ENCODE assay signal across 26 cellular contexts in genomic region chr9:35568196-35568595, GRCh38.
"Had no signal": no experiment of that assay in that cellular context is flagged by ENCODE, and none has a peak within 500 bp of the region (broad histone marks: within the 10 kb centered on the region; RNA-seq: fewer than 3 reads in every experiment).

No MANE protein-coding gene starts in this region.

- H3K36me3 Mint-ChIP-seq: activated naive CD4-positive, alpha-beta T cell treated with anti-CD3 and anti-CD28 coated beads, Interleukin-2, amount 50 U/mL, for 24 hours; immature natural killer cell had no signal

- H3K9me3 ChIP-seq: body of pancreas, lower lobe of right lung, mucosa of descending colon, tibial nerve had no signal

- ATAC-seq: activated CD8-positive, alpha-beta T cell treated with anti-CD3 and anti-CD28 coated beads, Interleukin-2, amount 10 ng/mL, durations not matched to agents 7 days and 5 days; body of pancreas; left lobe of liver; mucosa of descending colon; naive thymus-derived CD4-positive, alpha-beta T cell; sciatic nerve had no signal

- H3K36me3 ChIP-seq: cardiac muscle cell, lower lobe of right lung, WERI-Rb-1 had no signal

- H2AFZ ChIP-seq: hepatocyte had no signal

- H3K79me2 ChIP-seq: hepatocyte had no signal

- H3K27me3 Mint-ChIP-seq: activated CD4-positive, alpha-beta T cell treated with anti-CD3 and anti-CD28 coated beads, Interleukin-2, amount 10 ng/mL, durations not matched to agents 7 days and 5 days; activated naive CD4-positive, alpha-beta T cell treated with anti-CD3 and anti-CD28 coated beads, Interleukin-2, amount 50 U/mL, for 24 hours; naive thymus-derived CD4-positive, alpha-beta T cell had no signal

- H3K27ac Mint-ChIP-seq: activated CD4-positive, alpha-beta T cell treated with anti-CD3 and anti-CD28 coated beads, Interleukin-2, amount 10 ng/mL, durations not matched to agents 7 days and 5 days; activated CD8-positive, alpha-beta T cell treated with anti-CD3 and anti-CD28 coated beads, Interleukin-2, amount 10 ng/mL, durations not matched to agents 7 days and 5 days; activated naive CD4-positive, alpha-beta T cell treated with anti-CD3 and anti-CD28 coated beads, Interleukin-2, amount 50 U/mL, for 24 hours; activated T-helper 1 cell treated with anti-CD3 and anti-CD28 coated beads, Interleukin-12 subunit alpha, Interleukin-12 subunit beta, Interleukin-2, Interleukin-4 antibody, amounts not matched to agents 30 ng/mL and 10 ng/mL and 1 ng/mL, durations not matched to agents 14 hours and 24 hours and 36 hours; naive thymus-derived CD4-positive, alpha-beta T cell had no signal

- H3K4me3 Mint-ChIP-seq: activated CD4-positive, alpha-beta T cell treated with anti-CD3 and anti-CD28 coated beads, Interleukin-2, amount 10 ng/mL, durations not matched to agents 7 days and 5 days; activated CD8-positive, alpha-beta T cell treated with anti-CD3 and anti-CD28 coated beads, Interleukin-2, amount 10 ng/mL, durations not matched to agents 7 days and 5 days; activated naive CD4-positive, alpha-beta T cell treated with anti-CD3 and anti-CD28 coated beads, Interleukin-2, amount 50 U/mL, for 24 hours; activated T-helper 1 cell treated with anti-CD3 and anti-CD28 coated beads, Interleukin-12 subunit alpha, Interleukin-12 subunit beta, Interleukin-2, Interleukin-4 antibody, amounts not matched to agents 30 ng/mL and 10 ng/mL and 1 ng/mL, durations not matched to agents 14 hours and 24 hours and 36 hours; immature natural killer cell; naive thymus-derived CD4-positive, alpha-beta T cell; neural crest cell had no signal

- H3K27ac ChIP-seq: body of pancreas, cardiac muscle cell, hepatocyte, lower lobe of right lung, tibial nerve, WERI-Rb-1 had no signal

- H3K4me2 ChIP-seq: hepatocyte had no signal

- H3K27me3 ChIP-seq: body of pancreas, cardiac muscle cell, hepatocyte, tibial nerve had no signal

- H3K9me3 Mint-ChIP-seq: activated CD4-positive, alpha-beta T cell treated with anti-CD3 and anti-CD28 coated beads, Interleukin-2, amount 10 ng/mL, durations not matched to agents 7 days and 5 days; activated naive CD4-positive, alpha-beta T cell treated with anti-CD3 and anti-CD28 coated beads, Interleukin-2, amount 50 U/mL, for 24 hours; activated T-helper 1 cell treated with anti-CD3 and anti-CD28 coated beads, Interleukin-12 subunit alpha, Interleukin-12 subunit beta, Interleukin-2, Interleukin-4 antibody, amounts not matched to agents 30 ng/mL and 10 ng/mL and 1 ng/mL, durations not matched to agents 14 hours and 24 hours and 36 hours; immature natural killer cell; naive thymus-derived CD4-positive, alpha-beta T cell; neural crest cell had no signal

- H3K4me3 ChIP-seq: body of pancreas, cardiac muscle cell, hepatocyte, lower lobe of right lung, mucosa of descending colon, tibial nerve had no signal

- DNase-seq: activated CD4-positive, alpha-beta T cell treated with anti-CD3 and anti-CD28 coated beads, Interleukin-2, amount 10 ng/mL, durations not matched to agents 7 days and 5 days; activated CD4-positive, CD25-positive, alpha-beta regulatory T cell treated with anti-CD3 and anti-CD28 coated beads, Interleukin-2, amount 50 U/mL, for 72 hours; activated CD8-positive, alpha-beta T cell treated with anti-CD3 and anti-CD28 coated beads, Interleukin-2, amount 10 ng/mL, durations not matched to agents 7 days and 5 days; activated gamma-delta T cell treated with Interleukin-2 at 50 U/mL for 16 hours; anterior cingulate cortex; body of pancreas; effector memory CD4-positive, alpha-beta T cell; foreskin melanocyte; glutamatergic neuron; immature natural killer cell; lower lobe of right lung; mesendoderm; mucosa of descending colon; naive thymus-derived CD4-positive, alpha-beta T cell; posterior cingulate gyrus; stimulated activated CD4-positive, alpha-beta T cell treated with anti-CD3 and anti-CD28 coated beads, Interleukin-4, amount 100 ng/mL, for 1 hour; stimulated activated naive CD4-positive, alpha-beta T cell treated with Interleukin-2 at 50 U/mL for 16 hours; WERI-Rb-1 had no signal
